ENCODE assay signal across 17 cellular contexts in genomic region chr4:163540977-163541376, GRCh38. TPM values are rescaled to one million over a fixed set of nuclear protein-coding genes. Genes with fewer than 3 reads are reported as not detected.
DNase-seq lines count a peak whose midpoint lies in the region; ATAC-seq and TF ChIP-seq lines count a peak whose summit lies in the region.
"Had no signal": no experiment of that assay in that cellular context is flagged by ENCODE, and none has a peak within 500 bp of the region (broad histone marks: within the 10 kb centered on the region; RNA-seq: fewer than 3 reads in every experiment).

No MANE protein-coding gene starts in this region.

- H2AFZ ChIP-seq in smooth muscle cell (ENCODE audit: low read depth) = no peak overlapping the region
- H2AFZ ChIP-seq: GM23338, PC-9 had no signal

- peak overlapping the region; percentile 67 for H3K27ac ChIP-seq in smooth muscle cell (ENCODE audit: low read depth)
- H3K27ac ChIP-seq: PC-9, right atrium auricular region had no signal

- TF ChIP-seq CTCF in activated B cell treated with CpG ODN at 0.5 μM for 24 hours (IDR thresholded peaks at IDR 0.05) (no peak), fibroblast of the aortic adventitia (IDR thresholded peaks at IDR 0.05; ENCODE audit: insufficient read depth, low read length) (no peak), smooth muscle cell (IDR thresholded peaks at IDR 0.05; ENCODE audit: borderline replicate concordance, insufficient read depth, poor library complexity, severe bottlenecking) (no peak)

- H3K36me3 ChIP-seq in smooth muscle cell (ENCODE audit: low read depth) = no peaks in the 10 kb centered on the region
- H3K36me3 ChIP-seq: right atrium auricular region had no signal

- no peaks in the 10 kb centered on the region for H3K9me3 Mint-ChIP-seq in activated B cell treated with CpG ODN at 0.5 μM for 24 hours
- H3K9me3 Mint-ChIP-seq: activated CD4-positive, alpha-beta memory T cell treated with anti-CD3 and anti-CD28 coated beads, Interleukin-2, amount 10 ng/mL, durations not matched to agents 7 days and 5 days; GM23338; naive thymus-derived CD4-positive, alpha-beta T cell had no signal

- no peaks in the 10 kb centered on the region for H3K79me2 ChIP-seq in smooth muscle cell (ENCODE audit: low read depth)

- CTCF ChIA-PET in activated B cell treated with CpG ODN at 0.5 μM for 24 hours (lab: Charles Lee) = interaction anchor here (0.6 to 7.4 kb wide), 3 partner anchors 9 to 403 kb away, joined by 3 to 37 read pairs (median 8); no protein-coding TSS in a partner anchor

- H3K27me3 ChIP-seq in smooth muscle cell (ENCODE audit: low read depth) = no peaks in the 10 kb centered on the region
- H3K27me3 ChIP-seq: right atrium auricular region had no signal

- peaks cover 49% of the 10 kb centered on the region for H3K36me3 Mint-ChIP-seq in activated B cell treated with CpG ODN at 0.5 μM for 24 hours (ENCODE audit: low read depth)
- H3K36me3 Mint-ChIP-seq: naive thymus-derived CD4-positive, alpha-beta T cell had no signal

- DNase-seq in GM03348 (ENCODE audit: low spot score) = peak; percentile 55
- no peak for DNase-seq in activated B cell treated with CpG ODN at 0.5 μM for 24 hours
- DNase-seq in fibroblast of the aortic adventitia (ENCODE audit: low read depth) = peak; percentile 75
- DNase-seq in smooth muscle cell (lab: John Stamatoyannopoulos, UW; ENCODE audit: unreplicated experiment) = no peak
- DNase-seq in activated naive CD4-positive, alpha-beta T cell (lab: John Stamatoyannopoulos, UW) = no peak
- no peak for DNase-seq in MV-4-11 (lab: John Stamatoyannopoulos, UW)
- DNase-seq in DMS53 treated with DMSO at 0.1 percent for 48 hours (lab: John Stamatoyannopoulos, UW; ENCODE audit: unreplicated experiment) = no peak
- DNase-seq: activated CD4-positive, alpha-beta memory T cell treated with anti-CD3 and anti-CD28 coated beads, Interleukin-2, amount 10 ng/mL, durations not matched to agents 7 days and 5 days; activated effector memory CD4-positive, alpha-beta T cell treated with anti-CD3 and anti-CD28 coated beads, Interleukin-2, amount 50 U/mL, for 16 hours; Calu3; naive thymus-derived CD4-positive, alpha-beta T cell; substantia nigra had no signal

- H4K20me1 ChIP-seq in smooth muscle cell (ENCODE audit: low read depth) = no peaks in the 10 kb centered on the region

- H3K9me3 ChIP-seq in smooth muscle cell (replicated peaks; ENCODE audit: low read depth) = no peaks in the 10 kb centered on the region
- H3K9me3 ChIP-seq: right atrium auricular region had no signal

- H3K9ac ChIP-seq in smooth muscle cell (ENCODE audit: low read depth) = no peak overlapping the region

- peaks cover 5% of the 10 kb centered on the region for H3F3A ChIP-seq in smooth muscle cell (ENCODE audit: low read depth)

- POLR2A ChIA-PET in activated B cell treated with CpG ODN at 0.5 μM for 24 hours (lab: Charles Lee) = interaction anchor here (0.8 to 4.2 kb wide), 2 partner anchors 47 to 57 kb away, joined by 3 to 20 read pairs; partner anchors contain the start of gene TMA16

- no peak overlapping the region for H3K4me3 Mint-ChIP-seq in activated B cell treated with CpG ODN at 0.5 μM for 24 hours
- H3K4me3 Mint-ChIP-seq: activated CD4-positive, alpha-beta memory T cell treated with anti-CD3 and anti-CD28 coated beads, Interleukin-2, amount 10 ng/mL, durations not matched to agents 7 days and 5 days; GM23338; naive thymus-derived CD4-positive, alpha-beta T cell had no signal

- peak overlapping the region; percentile 64 for H3K27ac Mint-ChIP-seq in activated B cell treated with CpG ODN at 0.5 μM for 24 hours
- H3K27ac Mint-ChIP-seq: activated CD4-positive, alpha-beta memory T cell treated with anti-CD3 and anti-CD28 coated beads, Interleukin-2, amount 10 ng/mL, durations not matched to agents 7 days and 5 days; GM23338 had no signal

- peaks cover 20% of the 10 kb centered on the region for H3K4me1 Mint-ChIP-seq in activated B cell treated with CpG ODN at 0.5 μM for 24 hours
- H3K4me1 Mint-ChIP-seq: activated CD4-positive, alpha-beta memory T cell treated with anti-CD3 and anti-CD28 coated beads, Interleukin-2, amount 10 ng/mL, durations not matched to agents 7 days and 5 days; naive thymus-derived CD4-positive, alpha-beta T cell had no signal

- no peak for ATAC-seq in activated B cell treated with CpG ODN at 0.5 μM for 24 hours (ENCODE audit: low read depth)
- no peak for ATAC-seq in HG03565 (IDR thresholded peaks at IDR 0.05; ENCODE audit: unreplicated experiment)
- ATAC-seq: GM12878; GM23338; naive thymus-derived CD4-positive, alpha-beta T cell had no signal

- H3K4me3 ChIP-seq in fibroblast of the aortic adventitia (ENCODE audit: low read depth, low read length) = no peak overlapping the region
- no peak overlapping the region for H3K4me3 ChIP-seq in smooth muscle cell
- H3K4me3 ChIP-seq: GM12878, GM23338, PC-9, right atrium auricular region had no signal

- no peaks in the 10 kb centered on the region for H3K27me3 Mint-ChIP-seq in activated B cell treated with CpG ODN at 0.5 μM for 24 hours
- H3K27me3 Mint-ChIP-seq: activated CD4-positive, alpha-beta memory T cell treated with anti-CD3 and anti-CD28 coated beads, Interleukin-2, amount 10 ng/mL, durations not matched to agents 7 days and 5 days; naive thymus-derived CD4-positive, alpha-beta T cell had no signal

- H3K4me2 ChIP-seq in smooth muscle cell = peak overlapping the region; percentile 11
- H3K4me2 ChIP-seq: GM23338, PC-9 had no signal

- 80% methylated on average over 3 of the region's 3 CpGs for WGBS in smooth muscle cell (ENCODE audit: low lambda C conversion rate)

- no peaks in the 10 kb centered on the region for H3K4me1 ChIP-seq in smooth muscle cell (ENCODE audit: low read depth)
- H3K4me1 ChIP-seq: right atrium auricular region had no signal

- intact Hi-C loops in activated B cell treated with CpG ODN at 0.5 μM for 24 hours (cut with micrococcal nuclease) = no loop called here

RNA-seq across cellular contexts. Expression of gene TMA16, which starts 46.5 kb away (rescaled TPM):
- total RNA-seq in activated B cell treated with CpG ODN at 0.5 μM for 24 hours (52.5 and 54.1 TPM in 2 replicates), fibroblast of the aortic adventitia (ENCODE audit: low replicate concordance) (23.1 and 40.2 TPM in 2 replicates), smooth muscle cell (26.9 and 30.9 TPM in 2 replicates)
- polyA plus RNA-seq in smooth muscle cell = 16.5 and 20.6 TPM in 2 replicates

Comparison
In these comparisons a context has a peak if more than half of its experiments do, and no peak if none do; other contexts are left out.
1. DNase-seq: peak in GM03348 (single experiment) and fibroblast of the aortic adventitia (single experiment); none in activated B cell treated with CpG ODN at 0.5 μM for 24 hours (single experiment), smooth muscle cell (single experiment), activated naive CD4-positive, alpha-beta T cell (0 of 4), MV-4-11 (single experiment) and DMS53 treated with DMSO at 0.1 percent for 48 hours (single experiment).